In genomic region chr1:186735463-186735862, GRCh38 we compare ENCODE assay signal across 22 cellular contexts. TPM values are rescaled to one million over a fixed set of nuclear protein-coding genes. Genes with fewer than 3 reads are reported as not detected.
A peak's percentile ranks its signal among the peaks of the same experiment; 100 is the strongest.
DNase-seq lines count a peak whose midpoint lies in the region; ATAC-seq and TF ChIP-seq lines count a peak whose summit lies in the region.
"Had no signal": no experiment of that assay in that cellular context is flagged by ENCODE, and none has a peak within 500 bp of the region (broad histone marks: within the 10 kb centered on the region; RNA-seq: fewer than 3 reads in every experiment).

No MANE protein-coding gene starts in this region.

- intact Hi-C loops in mucosa of descending colon (cut with DNase I, micrococcal nuclease) = no loop called here

- H3K9me3 ChIP-seq in mucosa of descending colon = no peaks in the 10 kb centered on the region

- no peaks in the 10 kb centered on the region for H3K4me1 ChIP-seq in mucosa of descending colon (ENCODE audit: low read depth)

- no peak for ATAC-seq in mucosa of descending colon
- no peak for ATAC-seq in GM21786 (IDR thresholded peaks at IDR 0.05; ENCODE audit: unreplicated experiment)
- ATAC-seq: GM23338, HCT116, K562 had no signal

- TF ChIP-seq CTCF in choroid plexus epithelial cell (conservative IDR thresholded peaks at IDR 0.05; ENCODE audit: low read depth, low read length) = no peak
- no peak for TF ChIP-seq CTCF in mucosa of descending colon (IDR thresholded peaks at IDR 0.05)

- DNase-seq in NCI-H82 (lab: John Stamatoyannopoulos, UW) (peak; percentile 9), NCI-H82 treated with DMSO at 0.1 percent for 48 hours (lab: John Stamatoyannopoulos, UW; ENCODE audit: unreplicated experiment) (no peak), HS-5 (ENCODE audit: low read depth) (peak; percentile 45), choroid plexus epithelial cell (ENCODE audit: low read depth) (peak; percentile 18), iris pigment epithelial cell (ENCODE audit: low read depth) (peak; percentile 51), mucosa of descending colon (no peak)
- DNase-seq in activated T-cell treated with anti-CD3 and anti-CD28 coated beads, Interleukin-2, amount 50 U/mL, for 48 hours = no peak
- DNase-seq: 8988T; COR-L47; DMS 273 treated with DMSO at 0.1 percent for 48 hours; DND-41; MV-4-11; NCI-H187 treated with DMSO at 0.1 percent for 48 hours; NCI-H345; NCI-H526 treated with DMSO at 0.1 percent for 48 hours; NK-92 treated with Interleukin-12 subunit alpha and Interleukin-12 subunit beta, amount 100 ng/mL, for 24 hours; SHP77 treated with DMSO at 0.1 percent for 48 hours had no signal

- H3K4me3 ChIP-seq in choroid plexus epithelial cell (ENCODE audit: low read depth, low read length) = no peak overlapping the region
- H3K4me3 ChIP-seq in mucosa of descending colon = no peak overlapping the region
- H3K4me3 ChIP-seq: GM23338, K562 had no signal

- no peaks in the 10 kb centered on the region for H3K36me3 ChIP-seq in mucosa of descending colon (ENCODE audit: low read depth)

RNA-seq across cellular contexts. Expression of gene PTGS2, which starts 55.2 kb away (rescaled TPM):
- 10 to 100 TPM in 1 of 3 donors, 1 to 10 TPM in 1, under 1 TPM in 1; 0.75 to 36.6 (median 8.4) TPM for total RNA-seq in mucosa of descending colon
- total RNA-seq: B cell, K562 had no signal

Comparison
In these comparisons a context has a peak if more than half of its experiments do, and no peak if none do; other contexts are left out.
1. DNase-seq: peak in NCI-H82 (single experiment), HS-5 (single experiment), choroid plexus epithelial cell (single experiment) and iris pigment epithelial cell (single experiment); none in NCI-H82 treated with DMSO at 0.1 percent for 48 hours (single experiment), mucosa of descending colon (0 of 3) and activated T-cell treated with anti-CD3 and anti-CD28 coated beads, Interleukin-2, amount 50 U/mL, for 48 hours (0 of 2).